ENCODE assay signal across 32 cellular contexts in the genomic region with DNA sequence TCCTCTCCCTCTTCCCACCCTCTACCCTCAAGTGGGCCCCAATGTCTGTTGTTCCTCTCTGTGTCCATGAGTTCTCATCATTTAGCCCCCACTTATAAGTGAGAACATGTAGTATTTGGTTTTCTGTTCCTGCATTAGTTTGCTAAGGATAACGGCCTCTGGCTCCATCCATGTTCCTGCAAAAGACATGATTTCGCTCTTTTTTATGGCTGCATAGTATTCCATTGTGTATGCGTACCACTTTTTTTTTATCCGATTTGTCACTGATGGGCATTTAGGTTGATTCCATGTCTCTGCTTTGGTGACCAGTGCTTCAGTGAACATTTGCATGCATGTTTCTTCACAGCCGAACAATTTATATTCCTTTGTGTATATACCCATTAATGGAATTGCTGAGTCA. TPM values are rescaled to one million over a fixed set of nuclear protein-coding genes. Genes with fewer than 3 reads are reported as not detected.
"Had no signal": no experiment of that assay in that cellular context is flagged by ENCODE, and none has a peak within 500 bp of the region (broad histone marks: within the 10 kb centered on the region; RNA-seq: fewer than 3 reads in every experiment).

No MANE protein-coding gene starts in this region.

- ATAC-seq: esophagus mucosa; gastrocnemius medialis; heart right ventricle; left cardiac atrium; left lung; left ventricle myocardium superior; lower lobe of right lung; mucosa of descending colon; naive thymus-derived CD8-positive, alpha-beta T cell had no signal

- H3K9me3 ChIP-seq: esophagus squamous epithelium, gastrocnemius medialis, left lung, lower lobe of right lung had no signal

- H3K27me3 Mint-ChIP-seq: naive B cell had no signal

- FAIRE-seq: endometrium, islet of Langerhans, keratinocyte had no signal

- H3K27ac ChIP-seq: dorsolateral prefrontal cortex, epithelial cell of prostate, esophagus squamous epithelium, gastrocnemius medialis, heart right ventricle, left lung, lower lobe of right lung had no signal

- DNase-seq: dermis blood vessel endothelial cell; dorsolateral prefrontal cortex; effector CD4-positive, alpha-beta T cell; effector memory CD4-positive, alpha-beta T cell; erythroblast; esophagus squamous epithelium; foreskin fibroblast; foreskin melanocyte; gastrocnemius medialis; glutamatergic neuron; head of caudate nucleus; heart right ventricle; hippocampal formation; left cardiac atrium; left lung; left ventricle myocardium superior; lower lobe of right lung; mesenchymal stem cell; mucosa of descending colon; naive B cell; naive thymus-derived CD8-positive, alpha-beta T cell had no signal

- H3K27me3 ChIP-seq: dorsolateral prefrontal cortex, esophagus squamous epithelium, gastrocnemius medialis, heart right ventricle, left lung had no signal

- H3K4me3 Mint-ChIP-seq: mesothelial cell of epicardium; naive B cell; naive thymus-derived CD8-positive, alpha-beta T cell had no signal

- H3K4me1 Mint-ChIP-seq: naive B cell; naive thymus-derived CD8-positive, alpha-beta T cell had no signal

- H3K27ac Mint-ChIP-seq: mesothelial cell of epicardium; naive B cell; naive thymus-derived CD8-positive, alpha-beta T cell had no signal

- H3K4me1 ChIP-seq: esophagus squamous epithelium, gastrocnemius medialis, heart right ventricle, left lung, lower lobe of right lung had no signal

- H3K4me3 ChIP-seq: dorsolateral prefrontal cortex, esophagus squamous epithelium, gastrocnemius medialis, heart right ventricle, left lung, lower lobe of right lung, mucosa of descending colon had no signal

- H3K36me3 ChIP-seq: esophagus squamous epithelium, gastrocnemius medialis, lower lobe of right lung had no signal

- H3K36me3 Mint-ChIP-seq: naive B cell had no signal

RNA-seq across cellular contexts. Expression of a gene that starts 51.7 kb away (rescaled TPM):
- total RNA-seq: dermis blood vessel endothelial cell; gastrocnemius medialis; glomerular endothelial cell; heart right ventricle; left cardiac atrium; left ventricle myocardium superior; mesenteric fat pad; mucosa of descending colon; naive thymus-derived CD8-positive, alpha-beta T cell had no signal
- polyA plus RNA-seq: heart right ventricle; naive thymus-derived CD8-positive, alpha-beta T cell had no signal

RNA-seq across cellular contexts. Expression of a gene that starts 51.9 kb away (rescaled TPM):
- total RNA-seq: dermis blood vessel endothelial cell; dorsolateral prefrontal cortex; esophagus mucosa; gastrocnemius medialis; glomerular endothelial cell; heart right ventricle; kidney epithelial cell; left cardiac atrium; left ventricle myocardium superior; lung microvascular endothelial cell; mesenteric fat pad; mesothelial cell of epicardium; mucosa of descending colon; myocyte; naive thymus-derived CD8-positive, alpha-beta T cell had no signal
- polyA plus RNA-seq: heart right ventricle; keratinocyte; naive thymus-derived CD8-positive, alpha-beta T cell had no signal
